Comparison of ENCODE assay signal across 17 cellular contexts in genomic region chr6:43871284-43871683, GRCh38.
DNase-seq lines count a peak whose midpoint lies in the region; ATAC-seq, FAIRE-seq and TF ChIP-seq lines count a peak whose summit lies in the region.
"Had no signal": no experiment of that assay in that cellular context is flagged by ENCODE, and none has a peak within 500 bp of the region (broad histone marks: within the 10 kb centered on the region; RNA-seq: fewer than 3 reads in every experiment).

No MANE protein-coding gene starts in this region.

- BruUV-seq in K562 (replicated peaks; lab: Mats Ljungman, UMichigan) = no TSS peak

- H3K9me2 ChIP-seq in SK-N-SH = no peaks in the 10 kb centered on the region

- no peak for TF ChIP-seq POLR2A in K562 (conservative IDR thresholded peaks at IDR 0.05)

- no peak overlapping the region for H3K4me2 ChIP-seq in SK-N-SH
- H3K4me2 ChIP-seq in K562 (ENCODE audit: insufficient read depth, low read length) = no peak overlapping the region
- peak overlapping the region; percentile 38 for H3K4me2 ChIP-seq in osteoblast (ENCODE audit: insufficient read depth, low read length)
- H3K4me2 ChIP-seq: BLaER1 treated with 17β-estradiol and CSF1 and Interleukin-3, amounts not matched to agents 10 nM and 100 nM; GM23338 had no signal

- H4K20me1 ChIP-seq in SK-N-SH (ENCODE audit: insufficient read depth) = no peaks in the 10 kb centered on the region
- no peaks in the 10 kb centered on the region for H4K20me1 ChIP-seq in K562 (replicated peaks; ENCODE audit: control insufficient read depth, insufficient read depth, low read length)
- no peaks in the 10 kb centered on the region for H4K20me1 ChIP-seq in osteoblast (ENCODE audit: insufficient read depth, low read length)
- H4K20me1 ChIP-seq: BLaER1 treated with 17β-estradiol and CSF1 and Interleukin-3, amounts not matched to agents 10 nM and 100 nM had no signal

- H2AFZ ChIP-seq in SK-N-SH (ENCODE audit: low read depth) (no peak overlapping the region), K562 (ENCODE audit: low read depth, low read length) (peak overlapping the region; percentile 49), osteoblast (ENCODE audit: low read length) (peak overlapping the region; percentile 57)
- H2AFZ ChIP-seq: GM23338 had no signal

- POLR2A ChIA-PET in SK-N-SH (lab: Yijun Ruan, JAX) = no interaction called here
- POLR2A ChIA-PET in K562 (lab: Yijun Ruan, JAX) = interaction anchor here (1.3 kb wide), 1 partner anchor 10 kb away, joined by 3 read pairs; no protein-coding TSS in a partner anchor

- peak; percentile 32 for FAIRE-seq in K562 (lab: Jason Lieb, UNC)
- FAIRE-seq: G401.6, GM12891, GM18507, H54, HepG2 had no signal

- no peak overlapping the region for H3K9ac ChIP-seq in SK-N-SH
- H3K9ac ChIP-seq in K562 (ENCODE audit: insufficient read depth in 1 of 2, low read depth in 2 of 2, low read length in 2 of 2) = peak overlapping the region in 1 of 2 experiments; percentile 13; a peak in 1 of 4 replicates
- H3K9ac ChIP-seq: BLaER1 treated with 17β-estradiol and CSF1 and Interleukin-3, amounts not matched to agents 10 nM and 100 nM had no signal

- H3K9me3 ChIP-seq in SK-N-SH (no peaks in the 10 kb centered on the region), K562 (replicated peaks; ENCODE audit: control insufficient read depth, insufficient read depth, low read depth, low read length) (no peaks in the 10 kb centered on the region), osteoblast (ENCODE audit: low read depth, low read length) (no peaks in the 10 kb centered on the region)
- H3K9me3 ChIP-seq: BLaER1 treated with 17β-estradiol and CSF1 and Interleukin-3, amounts not matched to agents 10 nM and 100 nM had no signal

- H3K27me3 ChIP-seq in SK-N-SH (ENCODE audit: insufficient read depth) (no peaks in the 10 kb centered on the region), K562 (ENCODE audit: control insufficient read depth in 2 of 2, insufficient read depth in 2 of 2, low read length in 2 of 2) (no peaks in the 10 kb centered on the region), osteoblast (ENCODE audit: insufficient read depth, low read length) (no peaks in the 10 kb centered on the region)
- H3K27me3 ChIP-seq: BLaER1 treated with 17β-estradiol and CSF1 and Interleukin-3, amounts not matched to agents 10 nM and 100 nM had no signal

- H3K79me2 ChIP-seq in SK-N-SH (ENCODE audit: insufficient read depth) = no peaks in the 10 kb centered on the region
- H3K79me2 ChIP-seq in K562 (ENCODE audit: control insufficient read depth, insufficient read depth, low read length) = no peaks in the 10 kb centered on the region
- no peaks in the 10 kb centered on the region for H3K79me2 ChIP-seq in osteoblast (ENCODE audit: insufficient read depth, low read length)

- H3K9me1 ChIP-seq in K562 (ENCODE audit: control insufficient read depth, insufficient read depth, low read length) = no peaks in the 10 kb centered on the region

- no peaks in the 10 kb centered on the region for H3F3A ChIP-seq in SK-N-SH (replicated peaks; ENCODE audit: insufficient read depth)

- peaks cover 0 to 29% of the 10 kb centered on the region in 2 experiments; a peak in 2 of 4 replicates for H3K4me1 ChIP-seq in SK-N-SH (ENCODE audit: control insufficient read depth in 1 of 2, insufficient read depth in 2 of 2, low read depth in 1 of 2, low read length in 1 of 2)
- peaks cover 14 to 29% of the 10 kb centered on the region in 2 experiments for H3K4me1 ChIP-seq in K562 (replicated peaks in 1 of 2; ENCODE audit: control insufficient read depth in 2 of 2, insufficient read depth in 2 of 2, low read length in 2 of 2)
- H3K4me1 ChIP-seq in osteoblast (ENCODE audit: insufficient read depth, low read length) = peaks cover 9% of the 10 kb centered on the region

- no peaks in the 10 kb centered on the region for H3K36me3 ChIP-seq in SK-N-SH (replicated peaks in 1 of 2; ENCODE audit: control insufficient read depth in 1 of 2, insufficient read depth in 2 of 2, low read length in 1 of 2)
- no peaks in the 10 kb centered on the region for H3K36me3 ChIP-seq in K562 (ENCODE audit: control insufficient read depth, insufficient read depth, low read length)
- H3K36me3 ChIP-seq in osteoblast (ENCODE audit: insufficient read depth, low read length) = no peaks in the 10 kb centered on the region
- H3K36me3 ChIP-seq: BLaER1 treated with 17β-estradiol and CSF1 and Interleukin-3, amounts not matched to agents 10 nM and 100 nM had no signal

- H3K4me3 ChIP-seq in SK-N-SH (ENCODE audit: low read depth in 2 of 2, low read length in 1 of 2) (no peak overlapping the region), K562 (no peak overlapping the region), osteoblast (ENCODE audit: insufficient read depth, low read length) (no peak overlapping the region)
- H3K4me3 ChIP-seq: BLaER1 treated with 17β-estradiol and CSF1 and Interleukin-3, amounts not matched to agents 10 nM and 100 nM; GM23338 had no signal

- no peak for TF ChIP-seq RAD21 in SK-N-SH (IDR thresholded peaks at IDR 0.05; ENCODE audit: low read length)
- TF ChIP-seq RAD21 in K562 (CRISPR knock-in tag; conservative IDR thresholded peaks at IDR 0.05 in 1 of 2, IDR thresholded peaks at IDR 0.05 in 1 of 2) = no peak

- WGBS in SK-N-SH (ENCODE audit: low lambda C conversion rate) = 21% methylated on average over 1 of the region's 1 CpG
- WGBS in K562 (ENCODE audit: insufficient coverage, low coverage, missing lambda C conversion rate) = 7% methylated on average over 1 of the region's 1 CpG

- TF ChIP-seq EP300 in SK-N-SH (IDR thresholded peaks at IDR 0.05; ENCODE audit: borderline replicate concordance in 1 of 2, low read depth in 1 of 2, low read length in 1 of 2) = no peak
- no peak; the same call in 1 of the 2 replicates for TF ChIP-seq EP300 in K562 (IDR thresholded peaks at IDR 0.05; ENCODE audit: low read length)

- no peak for ATAC-seq in SK-N-SH treated with all-trans-retinoic acid at 6 μM for 48 hours
- peak; percentile 59 for ATAC-seq in K562
- ATAC-seq in GM18498 (IDR thresholded peaks at IDR 0.05; ENCODE audit: unreplicated experiment) = no peak
- no peak for ATAC-seq in HG03108 (IDR thresholded peaks at IDR 0.05; ENCODE audit: unreplicated experiment)
- ATAC-seq: CD8-positive, alpha-beta T cell; GM23338; HepG2 had no signal

- DNase-seq in SK-N-SH (no peak), K562 (ENCODE audit: extremely low read depth in 1 of 4, low spot score in 3 of 4) (peak in 1 of 4 experiments; percentile 27), osteoblast (ENCODE audit: insufficient read length, low spot score, missing footprints) (peak; percentile 45)
- DNase-seq in stimulated activated CD4-positive, alpha-beta T cell treated with anti-CD3 and anti-CD28 coated beads, Interleukin-12 subunit alpha, Interleukin-12 subunit beta, amount 100 ng/mL, for 4 hours = no peak
- DNase-seq: 8988T; Calu3; CD8-positive, alpha-beta T cell had no signal

- in situ Hi-C loops in K562 (cut with MboI) = no loop called here

- intact Hi-C loops in K562 (cut with micrococcal nuclease) = no loop called here

- H3K27ac ChIP-seq in SK-N-SH (ENCODE audit: low read depth in 2 of 2, low read length in 1 of 2) (no peak overlapping the region), K562 (ENCODE audit: extremely low read depth, low read depth, low read length) (no peak overlapping the region), osteoblast (ENCODE audit: low read depth, low read length) (no peak overlapping the region)
- H3K27ac ChIP-seq: BLaER1 treated with 17β-estradiol and CSF1 and Interleukin-3, amounts not matched to agents 10 nM and 100 nM had no signal

- CTCF ChIA-PET in SK-N-SH (lab: Yijun Ruan, JAX) = interaction anchor here (2.8 kb wide), 1 partner anchor 15 kb away, joined by 9 read pairs; no protein-coding TSS in a partner anchor
- CTCF ChIA-PET in K562 (lab: Yijun Ruan, JAX; ENCODE audit: low intra/inter-chr PET ratio) = no interaction called here

- TF ChIP-seq CTCF in SK-N-SH (IDR thresholded peaks at IDR 0.05) (no peak), K562 (IDR thresholded peaks at IDR 0.05 in 2 of 3, conservative IDR thresholded peaks at IDR 0.05 in 1 of 3; ENCODE audit: insufficient read depth in 2 of 3, low read depth in 1 of 3, low read length in 3 of 3) (no peak), osteoblast (IDR thresholded peaks at IDR 0.05; ENCODE audit: extremely low read depth, low read depth, low read length) (no peak)

TF ChIP-seq in SK-N-SH treated with all-trans-retinoic acid at 6 μM for 48 hours, 23 proteins besides CTCF, POLR2A, EP300 and RAD21 (continues in another document):
- TF ChIP-seq ZFP3 (CRISPR knock-in tag; IDR thresholded peaks at IDR 0.05) = 0 out of 2 replicates have a peak, but pooled peaks have one; percentile 25

TF ChIP-seq in SK-N-SH, 30 proteins besides CTCF, POLR2A, EP300 and RAD21 (continues in another document):
- TF ChIP-seq TEAD4 (IDR thresholded peaks at IDR 0.05; ENCODE audit: borderline replicate concordance, insufficient read depth) = no peak

TF ChIP-seq in K562, 482 proteins besides CTCF, POLR2A, EP300 and RAD21 (continues in another document):
- TF ChIP-seq MLX (CRISPR knock-in tag; conservative IDR thresholded peaks at IDR 0.05) (no peak), ARID1B (IDR thresholded peaks at IDR 0.05) (peak; percentile 43; the same call in 1 of the 2 replicates), THAP12 (CRISPR knock-in tag; IDR thresholded peaks at IDR 0.05) (no peak), CBFA2T2 (conservative IDR thresholded peaks at IDR 0.05) (peak; percentile 44), POLR2G (IDR thresholded peaks at IDR 0.05; ENCODE audit: low read depth, low read length) (no peak)
